ENCODE assay signal across 11 cellular contexts in the genomic region with DNA sequence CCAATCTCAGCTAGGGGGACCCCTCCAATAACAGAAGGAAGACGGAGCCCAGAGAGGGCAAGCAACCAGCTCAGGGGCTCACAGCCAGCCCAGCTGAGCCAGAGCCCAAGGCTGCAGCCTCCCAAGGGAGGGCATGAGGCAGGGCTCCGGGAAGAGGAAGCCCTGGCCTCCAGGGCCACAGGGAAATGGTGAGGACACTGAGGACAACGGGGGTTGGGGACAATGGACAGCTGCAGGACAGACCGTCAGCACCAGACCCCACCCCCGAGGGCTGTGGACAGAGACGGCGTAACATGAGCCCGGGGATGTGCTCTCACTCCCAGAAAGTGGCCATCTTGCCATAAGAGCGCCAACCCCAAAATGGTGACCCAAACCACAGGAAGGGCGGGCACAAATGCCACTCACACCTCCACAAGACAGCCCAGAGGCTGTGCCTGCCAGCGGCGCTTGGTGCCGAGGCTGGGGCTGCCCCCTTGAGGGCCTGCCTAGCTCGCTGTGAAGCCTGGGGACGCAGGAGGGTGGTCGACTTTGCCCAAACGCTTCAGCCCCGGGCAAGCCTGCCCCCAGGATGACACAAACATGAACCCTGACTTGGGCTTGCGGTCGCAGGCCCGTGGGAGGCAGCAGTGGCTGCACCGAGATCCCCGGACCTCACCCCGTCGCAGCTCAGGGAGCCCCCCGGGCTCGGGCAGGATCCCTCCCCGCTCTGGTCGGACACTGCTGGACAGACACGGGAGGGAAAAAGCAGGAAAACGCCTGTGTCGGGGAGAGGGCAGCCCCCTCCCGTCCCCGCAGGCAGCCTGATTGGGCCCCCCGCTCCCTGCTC. TPM values are rescaled to one million over a fixed set of nuclear protein-coding genes. Genes with fewer than 3 reads are reported as not detected.
DNase-seq lines count a peak whose midpoint lies in the region; ATAC-seq and TF ChIP-seq lines count a peak whose summit lies in the region.
"Had no signal": no experiment of that assay in that cellular context is flagged by ENCODE, and none has a peak within 500 bp of the region (broad histone marks: within the 10 kb centered on the region; RNA-seq: fewer than 3 reads in every experiment).

No MANE protein-coding gene starts in this region.

- peaks cover 0 to 9% (median 6%) of the 10 kb centered on the region in 11 experiments; a peak in 16 of 22 replicates for H3K36me3 ChIP-seq in BLaER1 treated with 17β-estradiol and CSF1 and Interleukin-3, amounts not matched to agents 10 nM and 100 nM
- no peaks in the 10 kb centered on the region for H3K36me3 ChIP-seq in IMR-90 (ENCODE audit: control insufficient read depth, insufficient read depth, low read length)
- H3K36me3 ChIP-seq in neural progenitor cell: no peaks in the 10 kb centered on the region
- peaks cover 3% of the 10 kb centered on the region for H3K36me3 ChIP-seq in HAP-1 (replicated peaks)
- H3K36me3 ChIP-seq in tibial nerve: no peaks in the 10 kb centered on the region
- H3K36me3 ChIP-seq: cardiac muscle cell had no signal

- no peak overlapping the region for H4K91ac ChIP-seq in IMR-90 (ENCODE audit: insufficient read depth, low read depth, low read length)

- peaks cover 9% of the 10 kb centered on the region for H3K27me3 Mint-ChIP-seq in neural progenitor cell (ENCODE audit: insufficient read depth, low read depth)

- TF ChIP-seq POLR2A in IMR-90 (IDR thresholded peaks at IDR 0.05; ENCODE audit: low read depth, low read length): no peak
- TF ChIP-seq POLR2A in tibial nerve (IDR thresholded peaks at IDR 0.05): no peak

- POLR2A ChIA-PET in IMR-90 (lab: Charles Lee; ENCODE audit: unreplicated experiment): no interaction called here

- intact Hi-C loops in IMR-90 (cut with micrococcal nuclease): no loop called here

- CTCF ChIA-PET in IMR-90 (lab: Yijun Ruan, JAX): no interaction called here

- peaks cover 8% of the 10 kb centered on the region for H3K36me3 Mint-ChIP-seq in neural progenitor cell

- H2AK5ac ChIP-seq in IMR-90 (ENCODE audit: low read depth, low read length): no peak overlapping the region

- H3K9me3 Mint-ChIP-seq in neural progenitor cell: no peaks in the 10 kb centered on the region

- peak overlapping the region; percentile 27 for H3K4me3 Mint-ChIP-seq in neural progenitor cell

- peaks cover 0 to 37% (median 5%) of the 10 kb centered on the region in 11 experiments; a peak in 11 of 22 replicates for H3K27me3 ChIP-seq in BLaER1 treated with 17β-estradiol and CSF1 and Interleukin-3, amounts not matched to agents 10 nM and 100 nM
- H3K27me3 ChIP-seq in IMR-90 (ENCODE audit: control insufficient read depth, insufficient read depth, low read length) (no peaks in the 10 kb centered on the region), neural progenitor cell (no peaks in the 10 kb centered on the region), HAP-1 (ENCODE audit: low read depth) (no peaks in the 10 kb centered on the region), tibial nerve (peaks cover 0 to 25% of the 10 kb centered on the region in 2 donors)
- H3K27me3 ChIP-seq: cardiac muscle cell had no signal

- H3K56ac ChIP-seq in IMR-90 (ENCODE audit: extremely low read depth, insufficient read depth, low read length): no peak overlapping the region

- H3K4me1 Mint-ChIP-seq in neural progenitor cell: peaks cover 54% of the 10 kb centered on the region

- peak overlapping the region; percentile 23 for H2AK9ac ChIP-seq in IMR-90 (replicated peaks; ENCODE audit: low read depth, low read length, poor library complexity)

- BruUV-seq in IMR-90 (replicated peaks; lab: Mats Ljungman, UMichigan): no TSS peak

- no peak overlapping the region for H3K18ac ChIP-seq in IMR-90 (ENCODE audit: low read depth, low read length)

- no peak overlapping the region for H4K8ac ChIP-seq in IMR-90 (ENCODE audit: low read depth in 2 of 2, low read length in 2 of 2)

- H2BK20ac ChIP-seq in IMR-90 (ENCODE audit: low read depth, low read length): no peak overlapping the region

- H3K79me1 ChIP-seq in IMR-90 (ENCODE audit: low read depth in 1 of 2, low read length in 2 of 2): no peaks in the 10 kb centered on the region

- peak overlapping the region in 6 of 11 experiments; percentile 29 to 61 (median 54); a peak in 9 of 22 replicates for H3K27ac ChIP-seq in BLaER1 treated with 17β-estradiol and CSF1 and Interleukin-3, amounts not matched to agents 10 nM and 100 nM
- no peak overlapping the region for H3K27ac ChIP-seq in IMR-90 (ENCODE audit: insufficient read depth, low read length)
- no peak overlapping the region for H3K27ac ChIP-seq in neural progenitor cell
- no peak overlapping the region for H3K27ac ChIP-seq in tibial nerve
- H3K27ac ChIP-seq: cardiac muscle cell had no signal

- peaks cover 9% of the 10 kb centered on the region for H3K9me1 ChIP-seq in IMR-90 (ENCODE audit: insufficient read depth, low read length)

- no peak for ATAC-seq in IMR-90 (ENCODE audit: low read depth)

- no peak overlapping the region for H3K23ac ChIP-seq in IMR-90 (ENCODE audit: low read depth, low read length)

- peak overlapping the region; percentile 62 to 84 (median 77) for H3K4me2 ChIP-seq in BLaER1 treated with 17β-estradiol and CSF1 and Interleukin-3, amounts not matched to agents 10 nM and 100 nM
- no peak overlapping the region for H3K4me2 ChIP-seq in IMR-90 (ENCODE audit: low read depth, low read length)
- peak overlapping the region; percentile 77 for H3K4me2 ChIP-seq in neural progenitor cell

- no peaks in the 10 kb centered on the region for H3K9me3 ChIP-seq in BLaER1 treated with 17β-estradiol and CSF1 and Interleukin-3, amounts not matched to agents 10 nM and 100 nM (replicated peaks in 1 of 11)
- no peaks in the 10 kb centered on the region for H3K9me3 ChIP-seq in IMR-90 (ENCODE audit: control insufficient read depth, insufficient read depth, low read length)
- no peaks in the 10 kb centered on the region for H3K9me3 ChIP-seq in neural progenitor cell (ENCODE audit: low read depth)
- no peaks in the 10 kb centered on the region for H3K9me3 ChIP-seq in HAP-1
- H3K9me3 ChIP-seq in tibial nerve: no peaks in the 10 kb centered on the region
- H3K9me3 ChIP-seq: Caco-2 had no signal

- TF ChIP-seq CTCF in IMR-90 (conservative IDR thresholded peaks at IDR 0.05; ENCODE audit: low read depth, low read length) (no peak), epithelial cell of proximal tubule (conservative IDR thresholded peaks at IDR 0.05; ENCODE audit: low read depth, low read length) (no peak), neural progenitor cell (IDR thresholded peaks at IDR 0.05) (no peak), tibial nerve (IDR thresholded peaks at IDR 0.05) (no peak)

- peaks cover 0 to 46% (median 28%) of the 10 kb centered on the region in 11 experiments; a peak in 15 of 22 replicates for H4K20me1 ChIP-seq in BLaER1 treated with 17β-estradiol and CSF1 and Interleukin-3, amounts not matched to agents 10 nM and 100 nM
- H4K20me1 ChIP-seq in IMR-90 (ENCODE audit: insufficient read depth, low read length): no peaks in the 10 kb centered on the region
- H4K20me1 ChIP-seq in neural progenitor cell (ENCODE audit: low read depth): peaks cover 5% of the 10 kb centered on the region

- H3K9ac ChIP-seq in BLaER1 treated with 17β-estradiol and CSF1 and Interleukin-3, amounts not matched to agents 10 nM and 100 nM: peak overlapping the region in 3 of 11 experiments; percentile 48 to 59 (median 51); a peak in 6 of 22 replicates
- H3K9ac ChIP-seq in IMR-90 (ENCODE audit: low read depth, low read length) (no peak overlapping the region), neural progenitor cell (no peak overlapping the region)

- peaks cover 26 to 74% (median 72%) of the 10 kb centered on the region in 10 experiments for H3K4me1 ChIP-seq in BLaER1 treated with 17β-estradiol and CSF1 and Interleukin-3, amounts not matched to agents 10 nM and 100 nM
- H3K4me1 ChIP-seq in IMR-90 (ENCODE audit: control insufficient read depth, insufficient read depth, low read length): peaks cover 13% of the 10 kb centered on the region
- peaks cover 43% of the 10 kb centered on the region for H3K4me1 ChIP-seq in neural progenitor cell
- peaks cover 13% of the 10 kb centered on the region for H3K4me1 ChIP-seq in HAP-1
- H3K4me1 ChIP-seq in tibial nerve: peaks cover 0 to 14% (median 6%) of the 10 kb centered on the region in 4 donors
- H3K4me1 ChIP-seq: Caco-2 had no signal

- H3F3A ChIP-seq in neural progenitor cell (ENCODE audit: low read depth): peaks cover 53% of the 10 kb centered on the region

- dilution Hi-C loops in IMR-90 (cut with HindIII; ENCODE audit: low sequenced_read_pairs, unreplicated experiment): no loop called here

- H3K4me3 ChIP-seq in BLaER1 treated with 17β-estradiol and CSF1 and Interleukin-3, amounts not matched to agents 10 nM and 100 nM: peak overlapping the region in 3 of 10 experiments; percentile 0 to 28 (median 25); a peak in 3 of 20 replicates
- H3K4me3 ChIP-seq in IMR-90 (ENCODE audit: insufficient read depth, low read depth, low read length): no peak overlapping the region
- peak overlapping the region; percentile 27 for H3K4me3 ChIP-seq in epithelial cell of proximal tubule (ENCODE audit: low read depth, low read length)
- peak overlapping the region; percentile 42 for H3K4me3 ChIP-seq in neural progenitor cell
- H3K4me3 ChIP-seq in HAP-1: no peak overlapping the region
- H3K4me3 ChIP-seq in tibial nerve: peak overlapping the region in 1 of 4 donors; percentile 24
- H3K4me3 ChIP-seq: cardiac muscle cell had no signal

- H2BK15ac ChIP-seq in IMR-90 (ENCODE audit: low read depth, low read length): no peak overlapping the region

- no peak overlapping the region for H3K14ac ChIP-seq in IMR-90 (replicated peaks; ENCODE audit: low read depth, low read length)

- 33% methylated on average over 23 of the region's 35 CpGs; no CpG with 5 or more reads in 1 of the 2 experiments for WGBS in IMR-90 (ENCODE audit: extremely low coverage in 2 of 2, insufficient read length in 1 of 2), 2 experiments
- 46 to 47% methylated on average over 17 to 29 of the region's 35 CpGs for WGBS in tibial nerve, 2 donors

- H3K4ac ChIP-seq in IMR-90 (ENCODE audit: low read depth, low read length): no peak overlapping the region

- no peak overlapping the region for H3K27ac Mint-ChIP-seq in neural progenitor cell

- TF ChIP-seq RAD21 in IMR-90 (IDR thresholded peaks at IDR 0.05; ENCODE audit: low read length): no peak

- TF ChIP-seq EP300 in tibial nerve (IDR thresholded peaks at IDR 0.05): no peak

- H4K5ac ChIP-seq in IMR-90 (ENCODE audit: low read depth, low read length): no peak overlapping the region

- no peak overlapping the region for H2BK120ac ChIP-seq in IMR-90 (ENCODE audit: low read depth, low read length)

- in situ Hi-C loops in IMR-90 (cut with MboI; ENCODE audit: low sequenced_read_pairs): no loop called here
- in situ Hi-C loops in HAP-1 (cut with MboI; ENCODE audit: low sequenced_read_pairs): loop anchor here (25.0 kb wide), 1 partner anchor 1467 kb away; a partner anchor contains a TSS

- DNase-seq in IMR-90 (no peak), epithelial cell of proximal tubule (ENCODE audit: low read depth) (no peak), neural progenitor cell (ENCODE audit: low spot score) (peak; percentile 60), HAP-1 (ENCODE audit: low spot score in 2 of 2) (no peak), tibial nerve (ENCODE audit: low spot score in 2 of 2) (no peak), NCI-H2196 (lab: John Stamatoyannopoulos, UW; ENCODE audit: unreplicated experiment) (no peak)
- DNase-seq in stimulated activated CD4-positive, alpha-beta T cell treated with anti-CD3 and anti-CD28 coated beads, Interleukin-2, amount 100 ng/mL, for 24 hours: no peak
- DNase-seq: Caco-2, posterior cingulate gyrus had no signal

- H3K79me2 ChIP-seq in neural progenitor cell (ENCODE audit: low read depth): no peaks in the 10 kb centered on the region

- no peak overlapping the region for H2BK5ac ChIP-seq in IMR-90 (ENCODE audit: low read depth, low read length, poor library complexity, severe bottlenecking)

- H2AFZ ChIP-seq in IMR-90 (replicated peaks; ENCODE audit: low read length, poor library complexity) (peak overlapping the region; percentile 72), neural progenitor cell (replicated peaks) (peak overlapping the region; percentile 1)

RNA-seq across cellular contexts. Expression of a gene that starts 10.5 kb away (rescaled TPM):
- total RNA-seq in IMR-90 (2012; rRNA removed) (19.4 and 21.5 TPM in 2 replicates), epithelial cell of proximal tubule (65.1 and 74.3 TPM in 2 replicates), neural progenitor cell (ENCODE audit: low replicate concordance) (71.3 and 151 TPM in 2 replicates), tibial nerve (under 1 TPM in 2 of 4 donors, not detected in 2; 0.42 to 0.59 TPM)
- 25.9 and 36.8 TPM in 2 replicates for polyA plus RNA-seq in IMR-90 (2012; rRNA removed)
- polyA plus RNA-seq in IMR-90 (2012; cell fraction: cytosol; rRNA removed): 15.5 and 16.4 TPM in 2 replicates
- polyA plus RNA-seq in IMR-90 (2012; cell fraction: nucleus; rRNA removed; ENCODE audit: low replicate concordance): 8.6 and 18.5 TPM in 2 replicates

RNA-seq across cellular contexts. Expression of a gene that starts 19.8 kb away (rescaled TPM):
- total RNA-seq in IMR-90 (2012; rRNA removed) (not detected in 2 replicates), epithelial cell of proximal tubule (not detected in 2 replicates), neural progenitor cell (ENCODE audit: low replicate concordance) (0.37 and 2.3 TPM in 2 replicates), tibial nerve (not detected)
- polyA plus RNA-seq in IMR-90 (2012; rRNA removed): not detected in 2 replicates
- polyA plus RNA-seq in IMR-90 (2012; cell fraction: cytosol; rRNA removed): 0.02 TPM in 1 of 2 replicates, not detected in the other
- not detected in 2 replicates for polyA plus RNA-seq in IMR-90 (2012; cell fraction: nucleus; rRNA removed; ENCODE audit: low replicate concordance)
- total RNA-seq: Caco-2, cardiac muscle cell had no signal
- polyA plus RNA-seq: cardiac muscle cell had no signal

Comparison
In these comparisons a context has a peak if more than half of its experiments do, and no peak if none do; other contexts are left out.
1. H3K27ac ChIP-seq: peak in BLaER1 treated with 17β-estradiol and CSF1 and Interleukin-3, amounts not matched to agents 10 nM and 100 nM (6 of 11); none in IMR-90 (single experiment), neural progenitor cell (single experiment) and tibial nerve (0 of 4).
2. H3K4me3 ChIP-seq: peak in epithelial cell of proximal tubule (single experiment) and neural progenitor cell (single experiment); none in IMR-90 (single experiment) and HAP-1 (single experiment).
3. RNA of a gene that starts 10.5 kb away (total RNA-seq): 71.3 to 151 TPM in neural progenitor cell, 65.1 to 74.3 TPM in epithelial cell of proximal tubule and 19.4 to 21.5 TPM in IMR-90; 0.42 to 0.59 TPM in tibial nerve; every median in the first group is over 10 times any median in the second.